ENCODE assay signal across 14 cellular contexts in the genomic region with DNA sequence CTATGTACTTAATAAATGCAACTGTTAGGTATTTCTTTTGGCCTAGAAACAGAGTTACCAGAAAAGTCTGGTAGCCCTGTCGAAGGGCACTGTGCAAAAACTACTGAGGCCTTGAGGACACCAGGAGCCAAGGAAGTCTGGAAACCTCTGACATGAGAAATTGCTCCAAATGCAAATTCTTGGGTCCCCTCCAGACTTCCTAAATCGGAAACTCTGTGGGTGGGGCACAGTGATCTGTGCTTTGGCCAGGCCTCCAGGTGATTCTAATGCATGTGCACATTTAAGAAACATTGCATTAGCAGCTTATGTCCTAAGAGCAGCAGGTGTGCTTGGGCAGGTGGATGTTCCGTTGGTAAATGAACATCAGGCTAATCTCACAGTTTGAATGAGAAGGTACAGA. TPM values are rescaled to one million over a fixed set of nuclear protein-coding genes. Genes with fewer than 3 reads are reported as not detected.
DNase-seq lines count a peak whose midpoint lies in the region; ATAC-seq and TF ChIP-seq lines count a peak whose summit lies in the region.
"Had no signal": no experiment of that assay in that cellular context is flagged by ENCODE, and none has a peak within 500 bp of the region (broad histone marks: within the 10 kb centered on the region; RNA-seq: fewer than 3 reads in every experiment).

No MANE protein-coding gene starts in this region.

- no peak overlapping the region for H2BK15ac ChIP-seq in mesenchymal stem cell (ENCODE audit: low read depth, poor library complexity, severe bottlenecking)

- no peak overlapping the region for H4K91ac ChIP-seq in mesenchymal stem cell (ENCODE audit: low read length)

- peak overlapping the region in 1 of 2 experiments; percentile 69 for H2BK12ac ChIP-seq in mesenchymal stem cell (ENCODE audit: low read length in 2 of 2)

- TF ChIP-seq POLR2A in tibial nerve (IDR thresholded peaks at IDR 0.05) = no peak

- peaks cover 31% of the 10 kb centered on the region for H3K9me3 ChIP-seq in MG63
- peaks cover 10% of the 10 kb centered on the region for H3K9me3 ChIP-seq in mesenchymal stem cell (ENCODE audit: control insufficient read depth, low read length)
- H3K9me3 ChIP-seq in tibial nerve = peaks cover 0 to 7% (median 2%) of the 10 kb centered on the region in 4 donors

- TF ChIP-seq EP300 in tibial nerve (IDR thresholded peaks at IDR 0.05) = no peak

- H2BK120ac ChIP-seq in mesenchymal stem cell (ENCODE audit: low read depth, low read length) = no peak overlapping the region

- no peak overlapping the region for H2AFZ ChIP-seq in mesenchymal stem cell (ENCODE audit: low read depth, low read length)

- in situ Hi-C loops in brain microvascular endothelial cell (cut with HindIII; ENCODE audit: low pct_ligation_motif_present, low sequenced_read_pairs) = no loop called here

- peak overlapping the region; percentile 55 for H3K9ac ChIP-seq in mesenchymal stem cell (ENCODE audit: low read length)

- H3K79me1 ChIP-seq in mesenchymal stem cell (replicated peaks; ENCODE audit: low read length, poor library complexity, severe bottlenecking) = peaks cover 20% of the 10 kb centered on the region

- WGBS in mesenchymal stem cell = 58% methylated on average over 3 of the region's 3 CpGs
- WGBS in tibial nerve, 2 donors = 32 to 42% methylated on average over 3 of the region's 3 CpGs

- H3K27ac ChIP-seq in brain microvascular endothelial cell = peak overlapping the region; percentile 67
- peak overlapping the region; percentile 89 for H3K27ac ChIP-seq in mesenchymal stem cell (ENCODE audit: low read length, poor library complexity, severe bottlenecking)
- peak overlapping the region; percentile 4 to 88 (median 52) for H3K27ac ChIP-seq in tibial nerve
- H3K27ac ChIP-seq: spleen had no signal

- peak overlapping the region in 1 of 2 experiments; percentile 63 for H3K18ac ChIP-seq in mesenchymal stem cell (ENCODE audit: low read depth in 1 of 2, low read length in 2 of 2)

- peak; percentile 53 for DNase-seq in MG63
- DNase-seq in brain microvascular endothelial cell = no peak
- DNase-seq in mesenchymal stem cell = no peak
- no peak for DNase-seq in tibial nerve (ENCODE audit: low spot score in 2 of 2)
- no peak for DNase-seq in NCI-H1930 (lab: John Stamatoyannopoulos, UW)
- DNase-seq: activated CD4-positive, alpha-beta T cell treated with anti-CD3 and anti-CD28 coated beads for 4 hours; activated T-cell treated with anti-CD3 and anti-CD28 coated beads, Interleukin-2, amount 50 U/mL, for 1 hour; CD4-positive, CD25-positive, alpha-beta regulatory T cell; Karpas-422; NCI-H1694; NCI-H526 treated with DMSO at 0.1 percent for 48 hours; spleen had no signal

- H2AK5ac ChIP-seq in mesenchymal stem cell (ENCODE audit: low read length, severe bottlenecking) = peak overlapping the region; percentile 88

- no peak overlapping the region for H3K14ac ChIP-seq in mesenchymal stem cell (ENCODE audit: low read length in 2 of 2)

- no peaks in the 10 kb centered on the region for H3K27me3 ChIP-seq in MG63
- no peaks in the 10 kb centered on the region for H3K27me3 ChIP-seq in brain microvascular endothelial cell (replicated peaks)
- H3K27me3 ChIP-seq in mesenchymal stem cell (ENCODE audit: control insufficient read depth in 1 of 2, insufficient read depth in 1 of 2, low read length in 2 of 2) = no peaks in the 10 kb centered on the region
- H3K27me3 ChIP-seq in tibial nerve = no peaks in the 10 kb centered on the region
- H3K27me3 ChIP-seq: spleen had no signal

- no peak overlapping the region for H4K8ac ChIP-seq in mesenchymal stem cell (ENCODE audit: low read length)

- peak overlapping the region; percentile 96 for H2BK5ac ChIP-seq in mesenchymal stem cell (ENCODE audit: low read depth, low read length, poor library complexity, severe bottlenecking)

- no peak overlapping the region for H3K4me3 ChIP-seq in MG63
- no peak overlapping the region for H3K4me3 ChIP-seq in brain microvascular endothelial cell (ENCODE audit: low read depth, low read length)
- peak overlapping the region in 1 of 2 experiments; percentile 48 for H3K4me3 ChIP-seq in mesenchymal stem cell (ENCODE audit: insufficient read depth in 1 of 2, low read depth in 1 of 2, low read length in 2 of 2)
- H3K4me3 ChIP-seq in tibial nerve = no peak overlapping the region
- H3K4me3 ChIP-seq: spleen had no signal

- H3K4me1 ChIP-seq in mesenchymal stem cell (ENCODE audit: control insufficient read depth, insufficient read depth, low read depth, low read length) = peaks cover 9% of the 10 kb centered on the region
- peaks cover 0 to 59% (median 34%) of the 10 kb centered on the region in 4 donors for H3K4me1 ChIP-seq in tibial nerve

- no peak overlapping the region for H3K23ac ChIP-seq in mesenchymal stem cell (ENCODE audit: low read length in 2 of 2)

- ATAC-seq in GM21447 (IDR thresholded peaks at IDR 0.05; ENCODE audit: unreplicated experiment) (no peak), GM19455 (IDR thresholded peaks at IDR 0.05; ENCODE audit: unreplicated experiment) (no peak)

- no peak overlapping the region for H3K4me2 ChIP-seq in mesenchymal stem cell (ENCODE audit: low read length, poor library complexity, severe bottlenecking)

- H3K36me3 ChIP-seq in MG63 = peaks cover 78% of the 10 kb centered on the region
- H3K36me3 ChIP-seq in brain microvascular endothelial cell (replicated peaks) = peaks cover 21% of the 10 kb centered on the region
- H3K36me3 ChIP-seq in mesenchymal stem cell (ENCODE audit: control insufficient read depth in 1 of 2, insufficient read depth in 2 of 2, low read depth in 1 of 2, low read length in 2 of 2) = peaks cover 7 to 11% of the 10 kb centered on the region in 2 experiments
- H3K36me3 ChIP-seq in tibial nerve = peaks cover 0 to 15% (median 0%) of the 10 kb centered on the region in 3 donors

- no peak for TF ChIP-seq CTCF in brain microvascular endothelial cell (IDR thresholded peaks at IDR 0.05; ENCODE audit: low read depth, low read length, missing control alignments)
- no peak for TF ChIP-seq CTCF in tibial nerve (IDR thresholded peaks at IDR 0.05)

- H3K4ac ChIP-seq in mesenchymal stem cell (ENCODE audit: low read depth in 1 of 2, low read length in 2 of 2) = peak overlapping the region in 1 of 2 experiments; percentile 18

RNA-seq across cellular contexts. Expression of a gene that starts 50.0 kb away (rescaled TPM):
- total RNA-seq in MG63 (2014; rRNA removed; shearing (Covaris generic); ENCODE audit: low replicate concordance) = 16.4 and 19.2 TPM in 2 replicates
- 16.1 TPM for polyA plus RNA-seq in mesenchymal stem cell (2013, experiment 1 of 2)
- 14.5 TPM for polyA plus RNA-seq in mesenchymal stem cell (2013, experiment 2 of 2)
- 100 to 1,000 TPM in 1 of 4 donors, 10 to 100 TPM in 3; 52.7 to 125 (median 80.0) TPM for total RNA-seq in tibial nerve
- total RNA-seq: CD4-positive, CD25-positive, alpha-beta regulatory T cell had no signal
- polyA plus RNA-seq: CD4-positive, CD25-positive, alpha-beta regulatory T cell had no signal
